Comparison of ENCODE assay signal across 8 cellular contexts in the genomic region with DNA sequence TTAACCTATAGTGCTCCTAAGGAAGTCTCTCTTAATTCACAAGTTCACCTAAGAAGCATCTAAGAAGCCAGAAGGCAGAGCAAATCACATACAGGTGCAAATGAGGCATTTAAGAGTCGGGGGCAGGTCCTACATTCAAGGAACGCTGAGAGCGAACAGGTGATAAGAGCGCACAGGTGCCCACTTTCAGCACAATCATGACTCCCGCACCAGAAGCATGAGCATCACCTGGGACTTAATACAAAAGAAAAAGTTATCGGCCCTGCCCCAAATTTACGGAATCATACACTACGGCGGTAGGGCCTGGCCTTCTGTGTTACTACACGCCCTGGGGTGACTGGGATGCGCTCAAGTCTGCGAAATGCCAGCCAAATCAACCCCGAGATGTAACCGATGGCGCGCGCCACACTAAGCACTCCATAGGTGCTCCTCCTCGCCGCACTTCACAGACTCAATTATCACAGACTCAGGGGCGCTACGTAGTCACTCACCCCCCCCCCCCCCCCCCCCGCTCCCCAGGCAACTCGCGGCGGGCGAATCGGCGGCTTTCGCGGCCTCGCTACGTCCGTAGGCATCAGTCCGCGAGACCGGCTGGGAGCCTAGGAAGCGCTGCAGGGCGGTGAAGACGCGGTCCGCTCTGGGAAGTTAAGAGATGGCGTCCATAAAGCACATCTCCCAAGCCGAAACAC. TPM values are rescaled to one million over a fixed set of nuclear protein-coding genes. Genes with fewer than 3 reads are reported as not detected.
A peak's percentile ranks its signal among the peaks of the same experiment; 100 is the strongest.
DNase-seq lines count a peak whose midpoint lies in the region; ATAC-seq and TF ChIP-seq lines count a peak whose summit lies in the region.

No MANE protein-coding gene starts in this region.

- H3K27me3 Mint-ChIP-seq in natural killer cell treated with Interleukin-12 subunit alpha and Interleukin-12 subunit beta and Interleukin-15 and Interleukin-18, amount 100 ng/mL, for 72 hours: no peaks in the 10 kb centered on the region
- no peaks in the 10 kb centered on the region for H3K27me3 Mint-ChIP-seq in stimulated activated memory B cell treated with anti-CD40 and anti-IgM and Interleukin-4, amounts not matched to agents 10 μg/mL and 1 μg/mL and 100 μg/mL, for 72 hours

- no peaks in the 10 kb centered on the region for H3K36me3 Mint-ChIP-seq in natural killer cell treated with Interleukin-12 subunit alpha and Interleukin-12 subunit beta and Interleukin-15 and Interleukin-18, amount 100 ng/mL, for 72 hours
- H3K36me3 Mint-ChIP-seq in stimulated activated memory B cell treated with anti-CD40 and anti-IgM and Interleukin-4, amounts not matched to agents 10 μg/mL and 1 μg/mL and 100 μg/mL, for 72 hours: no peaks in the 10 kb centered on the region

- peak overlapping the region; percentile 93 for H3K4me3 Mint-ChIP-seq in natural killer cell treated with Interleukin-12 subunit alpha and Interleukin-12 subunit beta and Interleukin-15 and Interleukin-18, amount 100 ng/mL, for 72 hours
- H3K4me3 Mint-ChIP-seq in stimulated activated memory B cell treated with anti-CD40 and anti-IgM and Interleukin-4, amounts not matched to agents 10 μg/mL and 1 μg/mL and 100 μg/mL, for 72 hours: peak overlapping the region; percentile 97

- peak; percentile 50 for DNase-seq in AG08395 (ENCODE audit: low spot score)
- peak; percentile 25 for DNase-seq in NOMO-1 treated with dmso at 0.1 percent for 144 hours (lab: John Stamatoyannopoulos, UW; ENCODE audit: unreplicated experiment)
- DNase-seq in activated T-helper 1 cell treated with Interleukin-2 at 50 U/mL for 16 hours (ENCODE audit: low read depth): peak; percentile 30
- peak; percentile 55 for DNase-seq in fibroblast of mammary gland (ENCODE audit: low read depth)
- peak; percentile 60 for DNase-seq in natural killer cell treated with Interleukin-12 subunit alpha and Interleukin-12 subunit beta and Interleukin-15 and Interleukin-18, amount 100 ng/mL, for 72 hours (ENCODE audit: low spot score)

- H3K4me3 ChIP-seq in fibroblast of mammary gland (ENCODE audit: control insufficient read depth, low read depth, low read length): peak overlapping the region; percentile 87

- H3K9me3 Mint-ChIP-seq in natural killer cell treated with Interleukin-12 subunit alpha and Interleukin-12 subunit beta and Interleukin-15 and Interleukin-18, amount 100 ng/mL, for 72 hours: no peaks in the 10 kb centered on the region
- no peaks in the 10 kb centered on the region for H3K9me3 Mint-ChIP-seq in stimulated activated memory B cell treated with anti-CD40 and anti-IgM and Interleukin-4, amounts not matched to agents 10 μg/mL and 1 μg/mL and 100 μg/mL, for 72 hours

- peak; percentile 16 for ATAC-seq in GM19023 (IDR thresholded peaks at IDR 0.05; ENCODE audit: unreplicated experiment)
- peak; percentile 16 for ATAC-seq in HG03280 (IDR thresholded peaks at IDR 0.05; ENCODE audit: unreplicated experiment)
- peak; percentile 40 to 52 for ATAC-seq in natural killer cell treated with Interleukin-12 subunit alpha and Interleukin-12 subunit beta and Interleukin-15 and Interleukin-18, amount 100 ng/mL, for 72 hours
- peak; percentile 45 for ATAC-seq in stimulated activated memory B cell treated with anti-CD40 and anti-IgM and Interleukin-4, amounts not matched to agents 10 μg/mL and 1 μg/mL and 100 μg/mL, for 72 hours

- no peak for TF ChIP-seq CTCF in fibroblast of mammary gland (conservative IDR thresholded peaks at IDR 0.05; ENCODE audit: control insufficient read depth, insufficient read depth, low read depth, low read length)

- peak overlapping the region; percentile 85 to 97 for H3K27ac Mint-ChIP-seq in natural killer cell treated with Interleukin-12 subunit alpha and Interleukin-12 subunit beta and Interleukin-15 and Interleukin-18, amount 100 ng/mL, for 72 hours
- H3K27ac Mint-ChIP-seq in stimulated activated memory B cell treated with anti-CD40 and anti-IgM and Interleukin-4, amounts not matched to agents 10 μg/mL and 1 μg/mL and 100 μg/mL, for 72 hours: peak overlapping the region; percentile 98

- peaks cover 13 to 20% of the 10 kb centered on the region in 2 donors for H3K4me1 Mint-ChIP-seq in natural killer cell treated with Interleukin-12 subunit alpha and Interleukin-12 subunit beta and Interleukin-15 and Interleukin-18, amount 100 ng/mL, for 72 hours (ENCODE audit: low read depth in 2 of 2)
- H3K4me1 Mint-ChIP-seq in stimulated activated memory B cell treated with anti-CD40 and anti-IgM and Interleukin-4, amounts not matched to agents 10 μg/mL and 1 μg/mL and 100 μg/mL, for 72 hours: peaks cover 12% of the 10 kb centered on the region

RNA-seq across cellular contexts. Expression of a gene that starts 0.7 kb away (rescaled TPM):
- 10 to 100 TPM; 11.1 to 29.9 TPM for total RNA-seq in natural killer cell treated with Interleukin-12 subunit alpha and Interleukin-12 subunit beta and Interleukin-15 and Interleukin-18, amount 100 ng/mL, for 72 hours

Comparison
In these comparisons a context has a peak if more than half of its experiments do, and no peak if none do; other contexts are left out.
1. Peak in every context shown above with its lines: DNase-seq, ATAC-seq and H3K4me3 ChIP-seq.